ENCODE assay signal across 8 cellular contexts in the genomic region with DNA sequence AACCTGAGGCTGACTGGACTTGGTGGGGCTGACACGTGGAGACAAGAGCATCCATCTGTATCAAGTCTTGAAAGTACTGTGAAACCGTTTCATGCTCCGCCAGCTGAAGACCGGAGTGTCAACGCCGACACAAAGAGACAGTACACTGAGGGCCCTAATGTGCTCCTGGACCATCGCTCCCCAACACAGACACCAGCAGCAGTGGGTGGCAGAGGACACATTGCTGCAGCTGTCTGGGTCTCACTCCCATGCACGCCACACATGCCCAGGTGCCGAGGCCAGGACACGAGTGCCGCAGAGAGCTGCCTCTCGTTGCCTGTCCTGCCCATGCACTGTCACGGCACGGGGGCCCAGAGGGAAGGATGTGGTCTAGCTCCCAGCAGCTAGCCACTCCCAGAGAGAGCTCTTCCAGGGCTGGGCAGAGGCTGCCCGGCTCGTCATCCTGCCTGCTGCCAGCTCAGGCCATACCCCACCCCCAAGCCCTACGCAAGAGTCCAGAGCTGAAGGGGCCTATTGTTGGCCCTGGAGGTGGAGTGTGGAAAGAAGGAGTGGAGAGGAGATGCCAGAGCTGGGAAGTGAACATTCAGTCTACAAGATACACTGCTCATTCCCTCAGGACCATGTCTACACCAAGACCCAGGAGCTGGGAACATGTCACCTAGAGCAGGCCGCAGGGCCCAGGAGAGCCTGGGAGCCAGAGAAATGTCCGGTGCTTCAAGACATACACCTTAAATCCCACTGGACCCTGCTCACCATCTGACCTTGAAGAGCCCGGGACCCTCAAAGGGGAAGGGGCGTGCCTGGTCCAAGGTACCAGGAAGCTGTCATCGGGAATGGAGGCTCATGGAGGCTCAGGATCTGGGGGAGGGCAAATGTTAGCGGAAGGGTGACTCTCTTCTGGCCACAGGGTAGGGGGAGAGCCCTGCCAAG. TPM values are rescaled to one million over a fixed set of nuclear protein-coding genes. Genes with fewer than 3 reads are reported as not detected.
DNase-seq lines count a peak whose midpoint lies in the region; ATAC-seq and TF ChIP-seq lines count a peak whose summit lies in the region.

No MANE protein-coding gene starts in this region.

- no peak for TF ChIP-seq CTCF in NB4 (IDR thresholded peaks at IDR 0.05; ENCODE audit: low read depth, low read length)

- intact Hi-C loops in CD4-positive, alpha-beta memory T cell (cut with micrococcal nuclease), result no loop called here

- POLR2A ChIA-PET in CD4-positive, alpha-beta memory T cell (lab: Charles Lee; ENCODE audit: partially characterized antibody), result interaction anchor here (1.0 to 2.0 kb wide), 5 partner anchors 8 to 41 kb away, joined by 4 to 13 read pairs (median 7); a partner anchor contains a TSS

- DNase-seq in CD4-positive, alpha-beta memory T cell, result peak in 1 of 5 donors; percentile 15
- DNase-seq in NB4 (ENCODE audit: low read depth) (peak; percentile 92), inferior parietal cortex (ENCODE audit: extremely low spot score) (peak; percentile 69), 8988T (no peak), NCI-H146 (lab: John Stamatoyannopoulos, UW) (no peak)
- DNase-seq in stimulated activated naive B cell treated with anti-CD40 and anti-IgM and Interleukin-4, amounts not matched to agents 10 μg/mL and 1 μg/mL and 100 μg/mL, for 72 hours, result peak; percentile 57

- peak; percentile 18 for TF ChIP-seq POLR2A in NB4 (IDR thresholded peaks at IDR 0.05; ENCODE audit: extremely low read depth, insufficient read length)

- H3K4me3 ChIP-seq in CD4-positive, alpha-beta memory T cell (ENCODE audit: low read length in 2 of 2), result no peak overlapping the region
- H3K4me3 ChIP-seq in NB4 (ENCODE audit: low read depth, low read length), result no peak overlapping the region

- no peaks in the 10 kb centered on the region for H3K27me3 Mint-ChIP-seq in CD4-positive, alpha-beta memory T cell
- no peaks in the 10 kb centered on the region for H3K27me3 Mint-ChIP-seq in activated naive CD8-positive, alpha-beta T cell
- H3K27me3 Mint-ChIP-seq in stimulated activated naive B cell treated with anti-CD40 and anti-IgM and Interleukin-4, amounts not matched to agents 10 μg/mL and 1 μg/mL and 100 μg/mL, for 72 hours, result no peaks in the 10 kb centered on the region

- peak overlapping the region; percentile 34 to 92 (median 64) for H3K27ac Mint-ChIP-seq in CD4-positive, alpha-beta memory T cell
- H3K27ac Mint-ChIP-seq in activated naive CD8-positive, alpha-beta T cell, result peak overlapping the region; percentile 70
- H3K27ac Mint-ChIP-seq in stimulated activated naive B cell treated with anti-CD40 and anti-IgM and Interleukin-4, amounts not matched to agents 10 μg/mL and 1 μg/mL and 100 μg/mL, for 72 hours, result peak overlapping the region; percentile 93

- CTCF ChIA-PET in CD4-positive, alpha-beta memory T cell (lab: Charles Lee; ENCODE audit: partially characterized antibody), result interaction anchor here (0.9 to 16.3 kb wide), 4 partner anchors 12 to 52 kb away, joined by 3 to 479 read pairs (median 4); a partner anchor contains a TSS

- peak overlapping the region in 7 of 8 donors; percentile 28 to 72 (median 45) for H3K4me3 Mint-ChIP-seq in CD4-positive, alpha-beta memory T cell
- H3K4me3 Mint-ChIP-seq in activated naive CD8-positive, alpha-beta T cell, result peak overlapping the region; percentile 36
- peak overlapping the region; percentile 50 to 68 for H3K4me3 Mint-ChIP-seq in stimulated activated naive B cell treated with anti-CD40 and anti-IgM and Interleukin-4, amounts not matched to agents 10 μg/mL and 1 μg/mL and 100 μg/mL, for 72 hours

- no peaks in the 10 kb centered on the region for H3K27me3 ChIP-seq in CD4-positive, alpha-beta memory T cell (ENCODE audit: insufficient read depth, low read length)

- no peaks in the 10 kb centered on the region for H3K9me3 Mint-ChIP-seq in CD4-positive, alpha-beta memory T cell
- H3K9me3 Mint-ChIP-seq in activated naive CD8-positive, alpha-beta T cell (ENCODE audit: low read depth), result no peaks in the 10 kb centered on the region
- no peaks in the 10 kb centered on the region for H3K9me3 Mint-ChIP-seq in stimulated activated naive B cell treated with anti-CD40 and anti-IgM and Interleukin-4, amounts not matched to agents 10 μg/mL and 1 μg/mL and 100 μg/mL, for 72 hours

- ATAC-seq in GM21515 (IDR thresholded peaks at IDR 0.05; ENCODE audit: unreplicated experiment), result peak; percentile 37
- peak; percentile 63 to 69 for ATAC-seq in stimulated activated naive B cell treated with anti-CD40 and anti-IgM and Interleukin-4, amounts not matched to agents 10 μg/mL and 1 μg/mL and 100 μg/mL, for 72 hours (replicated peaks)

- no peaks in the 10 kb centered on the region for H3K9me3 ChIP-seq in CD4-positive, alpha-beta memory T cell (ENCODE audit: control insufficient read depth in 1 of 2, low read length in 2 of 2)

- peaks cover 0 to 7% of the 10 kb centered on the region in 2 donors for H3K36me3 Mint-ChIP-seq in CD4-positive, alpha-beta memory T cell
- H3K36me3 Mint-ChIP-seq in activated naive CD8-positive, alpha-beta T cell, result peaks cover under 1% of the 10 kb centered on the region
- H3K36me3 Mint-ChIP-seq in stimulated activated naive B cell treated with anti-CD40 and anti-IgM and Interleukin-4, amounts not matched to agents 10 μg/mL and 1 μg/mL and 100 μg/mL, for 72 hours, result peaks cover 10 to 13% of the 10 kb centered on the region in 2 donors

- H3K4me1 Mint-ChIP-seq in CD4-positive, alpha-beta memory T cell, result peaks cover 52 to 83% (median 70%) of the 10 kb centered on the region in 4 donors
- H3K4me1 Mint-ChIP-seq in activated naive CD8-positive, alpha-beta T cell (ENCODE audit: low read depth), result peaks cover 78% of the 10 kb centered on the region
- H3K4me1 Mint-ChIP-seq in stimulated activated naive B cell treated with anti-CD40 and anti-IgM and Interleukin-4, amounts not matched to agents 10 μg/mL and 1 μg/mL and 100 μg/mL, for 72 hours, result peaks cover 67 to 89% of the 10 kb centered on the region in 2 donors

- H3K4me1 ChIP-seq in CD4-positive, alpha-beta memory T cell (ENCODE audit: insufficient read depth, low read length), result peaks cover 73% of the 10 kb centered on the region

- no peak overlapping the region for H3K27ac ChIP-seq in CD4-positive, alpha-beta memory T cell (ENCODE audit: low read depth, low read length)

- H3K36me3 ChIP-seq in CD4-positive, alpha-beta memory T cell (ENCODE audit: insufficient read depth, low read length), result no peaks in the 10 kb centered on the region

RNA-seq across cellular contexts. Expression of a gene that starts 7.7 kb away (rescaled TPM):
- total RNA-seq in CD4-positive, alpha-beta memory T cell, result 100 to 1,000 TPM; 136 to 164 TPM
- 1 to 10 TPM in 1 of 2 donors, under 1 TPM in 1; 0.18 to 3.4 TPM for polyA plus RNA-seq in CD4-positive, alpha-beta memory T cell

Comparison
In these comparisons a context has a peak if more than half of its experiments do, and no peak if none do; other contexts are left out.
1. DNase-seq: peak in NB4 (single experiment), inferior parietal cortex (single experiment) and stimulated activated naive B cell treated with anti-CD40 and anti-IgM and Interleukin-4, amounts not matched to agents 10 μg/mL and 1 μg/mL and 100 μg/mL, for 72 hours (single experiment); none in 8988T (single experiment) and NCI-H146 (single experiment).
2. Peak in every context shown above with its lines, with median percentiles within 50 percentile points of each other: H3K27ac Mint-ChIP-seq and H3K4me3 Mint-ChIP-seq.